ENCODE assay signal across 1 cellular context in the genomic region with DNA sequence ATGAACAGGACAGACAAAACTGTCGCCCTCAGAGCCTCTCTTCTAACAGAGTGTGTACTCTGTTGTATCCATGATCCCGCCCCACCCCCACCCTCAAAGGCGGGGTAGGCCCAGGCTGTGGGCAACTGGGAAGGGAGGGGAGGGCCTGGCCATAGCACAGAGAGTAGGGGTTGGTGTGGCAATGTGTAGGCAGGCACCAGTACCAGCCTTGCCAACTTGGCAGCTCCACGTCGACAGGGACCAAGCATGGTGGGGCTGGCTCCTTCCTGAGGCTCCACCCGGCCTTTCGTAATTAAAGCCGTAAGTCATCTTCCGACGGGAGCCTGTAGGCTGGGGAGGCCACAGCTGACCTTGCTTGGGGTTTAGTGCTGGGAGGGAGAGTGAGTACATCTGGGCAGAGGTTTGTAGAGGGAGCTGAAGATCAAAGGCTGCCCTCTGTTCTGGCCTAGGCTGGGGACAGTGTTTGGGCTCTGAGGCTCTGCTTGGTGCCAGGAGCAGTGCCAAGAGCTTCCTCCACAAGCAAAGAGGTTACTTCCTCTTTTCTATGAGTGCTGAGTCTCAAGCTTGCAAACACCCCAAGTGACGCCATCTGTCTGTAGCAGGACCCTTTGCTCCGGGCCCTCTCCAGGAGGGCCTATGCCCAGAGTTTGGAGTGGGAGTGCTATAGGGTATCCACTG.
TF ChIP-seq lines count a peak whose summit lies in the region.

No MANE protein-coding gene starts in this region.

TF ChIP-seq in H1, 55 proteins besides CTCF, POLR2A, EP300 and RAD21 (continued from another document):
- TF ChIP-seq, protein P1, sequence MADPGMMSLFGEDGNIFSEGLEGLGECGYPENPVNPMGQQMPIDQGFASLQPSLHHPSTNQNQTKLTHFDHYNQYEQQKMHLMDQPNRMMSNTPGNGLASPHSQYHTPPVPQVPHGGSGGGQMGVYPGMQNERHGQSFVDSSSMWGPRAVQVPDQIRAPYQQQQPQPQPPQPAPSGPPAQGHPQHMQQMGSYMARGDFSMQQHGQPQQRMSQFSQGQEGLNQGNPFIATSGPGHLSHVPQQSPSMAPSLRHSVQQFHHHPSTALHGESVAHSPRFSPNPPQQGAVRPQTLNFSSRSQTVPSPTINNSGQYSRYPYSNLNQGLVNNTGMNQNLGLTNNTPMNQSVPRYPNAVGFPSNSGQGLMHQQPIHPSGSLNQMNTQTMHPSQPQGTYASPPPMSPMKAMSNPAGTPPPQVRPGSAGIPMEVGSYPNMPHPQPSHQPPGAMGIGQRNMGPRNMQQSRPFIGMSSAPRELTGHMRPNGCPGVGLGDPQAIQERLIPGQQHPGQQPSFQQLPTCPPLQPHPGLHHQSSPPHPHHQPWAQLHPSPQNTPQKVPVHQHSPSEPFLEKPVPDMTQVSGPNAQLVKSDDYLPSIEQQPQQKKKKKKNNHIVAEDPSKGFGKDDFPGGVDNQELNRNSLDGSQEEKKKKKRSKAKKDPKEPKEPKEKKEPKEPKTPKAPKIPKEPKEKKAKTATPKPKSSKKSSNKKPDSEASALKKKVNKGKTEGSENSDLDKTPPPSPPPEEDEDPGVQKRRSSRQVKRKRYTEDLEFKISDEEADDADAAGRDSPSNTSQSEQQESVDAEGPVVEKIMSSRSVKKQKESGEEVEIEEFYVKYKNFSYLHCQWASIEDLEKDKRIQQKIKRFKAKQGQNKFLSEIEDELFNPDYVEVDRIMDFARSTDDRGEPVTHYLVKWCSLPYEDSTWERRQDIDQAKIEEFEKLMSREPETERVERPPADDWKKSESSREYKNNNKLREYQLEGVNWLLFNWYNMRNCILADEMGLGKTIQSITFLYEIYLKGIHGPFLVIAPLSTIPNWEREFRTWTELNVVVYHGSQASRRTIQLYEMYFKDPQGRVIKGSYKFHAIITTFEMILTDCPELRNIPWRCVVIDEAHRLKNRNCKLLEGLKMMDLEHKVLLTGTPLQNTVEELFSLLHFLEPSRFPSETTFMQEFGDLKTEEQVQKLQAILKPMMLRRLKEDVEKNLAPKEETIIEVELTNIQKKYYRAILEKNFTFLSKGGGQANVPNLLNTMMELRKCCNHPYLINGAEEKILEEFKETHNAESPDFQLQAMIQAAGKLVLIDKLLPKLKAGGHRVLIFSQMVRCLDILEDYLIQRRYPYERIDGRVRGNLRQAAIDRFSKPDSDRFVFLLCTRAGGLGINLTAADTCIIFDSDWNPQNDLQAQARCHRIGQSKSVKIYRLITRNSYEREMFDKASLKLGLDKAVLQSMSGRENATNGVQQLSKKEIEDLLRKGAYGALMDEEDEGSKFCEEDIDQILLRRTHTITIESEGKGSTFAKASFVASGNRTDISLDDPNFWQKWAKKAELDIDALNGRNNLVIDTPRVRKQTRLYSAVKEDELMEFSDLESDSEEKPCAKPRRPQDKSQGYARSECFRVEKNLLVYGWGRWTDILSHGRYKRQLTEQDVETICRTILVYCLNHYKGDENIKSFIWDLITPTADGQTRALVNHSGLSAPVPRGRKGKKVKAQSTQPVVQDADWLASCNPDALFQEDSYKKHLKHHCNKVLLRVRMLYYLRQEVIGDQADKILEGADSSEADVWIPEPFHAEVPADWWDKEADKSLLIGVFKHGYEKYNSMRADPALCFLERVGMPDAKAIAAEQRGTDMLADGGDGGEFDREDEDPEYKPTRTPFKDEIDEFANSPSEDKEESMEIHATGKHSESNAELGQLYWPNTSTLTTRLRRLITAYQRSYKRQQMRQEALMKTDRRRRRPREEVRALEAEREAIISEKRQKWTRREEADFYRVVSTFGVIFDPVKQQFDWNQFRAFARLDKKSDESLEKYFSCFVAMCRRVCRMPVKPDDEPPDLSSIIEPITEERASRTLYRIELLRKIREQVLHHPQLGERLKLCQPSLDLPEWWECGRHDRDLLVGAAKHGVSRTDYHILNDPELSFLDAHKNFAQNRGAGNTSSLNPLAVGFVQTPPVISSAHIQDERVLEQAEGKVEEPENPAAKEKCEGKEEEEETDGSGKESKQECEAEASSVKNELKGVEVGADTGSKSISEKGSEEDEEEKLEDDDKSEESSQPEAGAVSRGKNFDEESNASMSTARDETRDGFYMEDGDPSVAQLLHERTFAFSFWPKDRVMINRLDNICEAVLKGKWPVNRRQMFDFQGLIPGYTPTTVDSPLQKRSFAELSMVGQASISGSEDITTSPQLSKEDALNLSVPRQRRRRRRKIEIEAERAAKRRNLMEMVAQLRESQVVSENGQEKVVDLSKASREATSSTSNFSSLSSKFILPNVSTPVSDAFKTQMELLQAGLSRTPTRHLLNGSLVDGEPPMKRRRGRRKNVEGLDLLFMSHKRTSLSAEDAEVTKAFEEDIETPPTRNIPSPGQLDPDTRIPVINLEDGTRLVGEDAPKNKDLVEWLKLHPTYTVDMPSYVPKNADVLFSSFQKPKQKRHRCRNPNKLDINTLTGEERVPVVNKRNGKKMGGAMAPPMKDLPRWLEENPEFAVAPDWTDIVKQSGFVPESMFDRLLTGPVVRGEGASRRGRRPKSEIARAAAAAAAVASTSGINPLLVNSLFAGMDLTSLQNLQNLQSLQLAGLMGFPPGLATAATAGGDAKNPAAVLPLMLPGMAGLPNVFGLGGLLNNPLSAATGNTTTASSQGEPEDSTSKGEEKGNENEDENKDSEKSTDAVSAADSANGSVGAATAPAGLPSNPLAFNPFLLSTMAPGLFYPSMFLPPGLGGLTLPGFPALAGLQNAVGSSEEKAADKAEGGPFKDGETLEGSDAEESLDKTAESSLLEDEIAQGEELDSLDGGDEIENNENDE (IDR thresholded peaks at IDR 0.05; ENCODE audit: insufficient replicate concordance, low read length): no peak
- TF ChIP-seq KDM1A (IDR thresholded peaks at IDR 0.05; ENCODE audit: borderline replicate concordance, low read length) (no peak), SUZ12 (IDR thresholded peaks at IDR 0.05; ENCODE audit: low read length) (no peak), SIRT6 (IDR thresholded peaks at IDR 0.05; ENCODE audit: low read length) (no peak), SP2 (IDR thresholded peaks at IDR 0.05; ENCODE audit: low read length) (no peak), JUND (IDR thresholded peaks at IDR 0.05; ENCODE audit: low read length) (no peak), KDM4A (IDR thresholded peaks at IDR 0.05; ENCODE audit: low read depth, low read length, severe bottlenecking) (no peak), RXRA (IDR thresholded peaks at IDR 0.05; ENCODE audit: insufficient read depth, low read depth, low read length) (no peak)
- TF ChIP-seq, protein P2, sequence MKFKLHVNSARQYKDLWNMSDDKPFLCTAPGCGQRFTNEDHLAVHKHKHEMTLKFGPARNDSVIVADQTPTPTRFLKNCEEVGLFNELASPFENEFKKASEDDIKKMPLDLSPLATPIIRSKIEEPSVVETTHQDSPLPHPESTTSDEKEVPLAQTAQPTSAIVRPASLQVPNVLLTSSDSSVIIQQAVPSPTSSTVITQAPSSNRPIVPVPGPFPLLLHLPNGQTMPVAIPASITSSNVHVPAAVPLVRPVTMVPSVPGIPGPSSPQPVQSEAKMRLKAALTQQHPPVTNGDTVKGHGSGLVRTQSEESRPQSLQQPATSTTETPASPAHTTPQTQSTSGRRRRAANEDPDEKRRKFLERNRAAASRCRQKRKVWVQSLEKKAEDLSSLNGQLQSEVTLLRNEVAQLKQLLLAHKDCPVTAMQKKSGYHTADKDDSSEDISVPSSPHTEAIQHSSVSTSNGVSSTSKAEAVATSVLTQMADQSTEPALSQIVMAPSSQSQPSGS (IDR thresholded peaks at IDR 0.05; ENCODE audit: low read length): no peak
